24 cellular contexts compared by ENCODE assay signal in genomic region chr1:110125810-110126209, GRCh38. TPM values are rescaled to one million over a fixed set of nuclear protein-coding genes. Genes with fewer than 3 reads are reported as not detected.
DNase-seq lines count a peak whose midpoint lies in the region; ATAC-seq and TF ChIP-seq lines count a peak whose summit lies in the region.
"Had no signal": no experiment of that assay in that cellular context is flagged by ENCODE, and none has a peak within 500 bp of the region (broad histone marks: within the 10 kb centered on the region; RNA-seq: fewer than 3 reads in every experiment).

No MANE protein-coding gene starts in this region.

- TF ChIP-seq CTCF in GM10248 (IDR thresholded peaks at IDR 0.05; ENCODE audit: control extremely low read depth, extremely low read depth, low read depth, missing control alignments) = no peak

- no peaks in the 10 kb centered on the region for H3K36me3 Mint-ChIP-seq in activated naive CD4-positive, alpha-beta T cell treated with anti-CD3 and anti-CD28 coated beads, Interleukin-2, amount 10 ng/mL, durations not matched to agents 7 days and 5 days
- H3K36me3 Mint-ChIP-seq: CD14-positive monocyte, T-cell had no signal

- H3K9me3 Mint-ChIP-seq in activated naive CD4-positive, alpha-beta T cell treated with anti-CD3 and anti-CD28 coated beads, Interleukin-2, amount 10 ng/mL, durations not matched to agents 7 days and 5 days = peaks cover 4% of the 10 kb centered on the region

- DNase-seq in NCI-H146 (lab: John Stamatoyannopoulos, UW) (peak; percentile 50), NCI-H146 treated with DMSO at 0.1 percent for 48 hours (lab: John Stamatoyannopoulos, UW; ENCODE audit: unreplicated experiment) (no peak), SK-N-DZ (ENCODE audit: low spot score) (peak; percentile 60), GM10248 (ENCODE audit: extremely low spot score) (no peak)
- peak; percentile 5 for DNase-seq in activated naive CD4-positive, alpha-beta T cell treated with anti-CD3 and anti-CD28 coated beads, Interleukin-2, amount 10 ng/mL, durations not matched to agents 7 days and 5 days
- DNase-seq in activated naive CD4-positive, alpha-beta T cell treated with Interleukin-2 at 50 U/mL for 16 hours = no peak
- DNase-seq: 8988T; ACHN; BE2C; CD8-positive, alpha-beta memory T cell; DMS 273 treated with DMSO at 0.1 percent for 48 hours; GOT3; IMR-90; MM.1S; NCI-H1694 treated with DMSO at 0.1 percent for 48 hours; NCI-H226; NCI-H526; NK-92 treated with Interleukin-12 subunit alpha and Interleukin-12 subunit beta, amount 100 ng/mL, for 24 hours; PC-3; SJCRH30; T-cell had no signal

- H3K4me3 Mint-ChIP-seq in activated naive CD4-positive, alpha-beta T cell treated with anti-CD3 and anti-CD28 coated beads, Interleukin-2, amount 10 ng/mL, durations not matched to agents 7 days and 5 days = no peak overlapping the region
- H3K4me3 Mint-ChIP-seq: CD14-positive monocyte; CD8-positive, alpha-beta memory T cell; T-cell had no signal

- no peaks in the 10 kb centered on the region for H3K4me1 Mint-ChIP-seq in activated naive CD4-positive, alpha-beta T cell treated with anti-CD3 and anti-CD28 coated beads, Interleukin-2, amount 10 ng/mL, durations not matched to agents 7 days and 5 days
- H3K4me1 Mint-ChIP-seq: CD14-positive monocyte; CD8-positive, alpha-beta memory T cell had no signal

- ATAC-seq in GM21737 (IDR thresholded peaks at IDR 0.05; ENCODE audit: unreplicated experiment) (no peak), GM18870 (IDR thresholded peaks at IDR 0.05; ENCODE audit: unreplicated experiment) (no peak)
- ATAC-seq: PC-3, T-cell had no signal

- no peak overlapping the region for H3K27ac Mint-ChIP-seq in activated naive CD4-positive, alpha-beta T cell treated with anti-CD3 and anti-CD28 coated beads, Interleukin-2, amount 10 ng/mL, durations not matched to agents 7 days and 5 days
- H3K27ac Mint-ChIP-seq: CD14-positive monocyte; CD8-positive, alpha-beta memory T cell; T-cell had no signal

- POLR2A ChIA-PET in GM10248 (lab: Yijun Ruan, JAX) = no interaction called here

- CTCF ChIA-PET in activated naive CD4-positive, alpha-beta T cell treated with anti-CD3 and anti-CD28 coated beads, Interleukin-2, amount 10 ng/mL, durations not matched to agents 7 days and 5 days (lab: Charles Lee) = interaction anchor here (1.5 kb wide), 1 partner anchor 9 kb away, joined by 4 read pairs; no protein-coding TSS in a partner anchor
- CTCF ChIA-PET in GM10248 (lab: Yijun Ruan, JAX) = interaction anchor here (1.0 to 2.9 kb wide), 4 partner anchors 24 to 369 kb away, joined by 3 to 14 read pairs (median 6); no protein-coding TSS in a partner anchor

- H3K27me3 Mint-ChIP-seq in activated naive CD4-positive, alpha-beta T cell treated with anti-CD3 and anti-CD28 coated beads, Interleukin-2, amount 10 ng/mL, durations not matched to agents 7 days and 5 days = peaks cover 45% of the 10 kb centered on the region

RNA-seq across cellular contexts. Expression of gene UBL4B, which starts 13.6 kb away (rescaled TPM):
- 0.08 and 0.23 TPM in 2 replicates for polyA plus RNA-seq in SK-N-DZ (2014; cell fraction: cytosol; rRNA removed)
- polyA plus RNA-seq in SK-N-DZ (2014; cell fraction: nucleus; rRNA removed) = 0.09 and 2.0 TPM in 2 replicates
- polyA plus RNA-seq: CD14-positive monocyte; CD8-positive, alpha-beta memory T cell; IMR-90 had no signal

RNA-seq across cellular contexts. Expression of gene SLC6A17, which starts 24.5 kb away (rescaled TPM):
- 0.05 TPM in 1 of 2 replicates, not detected in the other for polyA plus RNA-seq in SK-N-DZ (2014; cell fraction: cytosol; rRNA removed)
- polyA plus RNA-seq in SK-N-DZ (2014; cell fraction: nucleus; rRNA removed) = 0.05 and 0.17 TPM in 2 replicates
- polyA plus RNA-seq: CD14-positive monocyte; CD8-positive, alpha-beta memory T cell had no signal

RNA-seq across cellular contexts. Expression of gene ALX3, which starts 55.3 kb away (rescaled TPM):
- 0.40 and 2.0 TPM in 2 replicates for polyA plus RNA-seq in SK-N-DZ (2014; cell fraction: cytosol; rRNA removed)
- polyA plus RNA-seq in SK-N-DZ (2014; cell fraction: nucleus; rRNA removed) = 0.15 and 0.25 TPM in 2 replicates
- polyA plus RNA-seq: CD14-positive monocyte; CD8-positive, alpha-beta memory T cell; IMR-90 had no signal

Comparison
In these comparisons a context has a peak if more than half of its experiments do, and no peak if none do; other contexts are left out.
1. DNase-seq: peak in NCI-H146 (single experiment), activated naive CD4-positive, alpha-beta T cell treated with anti-CD3 and anti-CD28 coated beads, Interleukin-2, amount 10 ng/mL, durations not matched to agents 7 days and 5 days (single experiment) and SK-N-DZ (single experiment); none in NCI-H146 treated with DMSO at 0.1 percent for 48 hours (single experiment), activated naive CD4-positive, alpha-beta T cell treated with Interleukin-2 at 50 U/mL for 16 hours (single experiment) and GM10248 (single experiment).